Comparison of ENCODE assay signal across 12 cellular contexts in genomic region chr9:72441296-72442211, GRCh38.
DNase-seq lines count a peak whose midpoint lies in the region; ATAC-seq and TF ChIP-seq lines count a peak whose summit lies in the region.
"Had no signal": no experiment of that assay in that cellular context is flagged by ENCODE, and none has a peak within 500 bp of the region (broad histone marks: within the 10 kb centered on the region; RNA-seq: fewer than 3 reads in every experiment).

No MANE protein-coding gene starts in this region.

- H3F3A ChIP-seq in SK-N-SH (replicated peaks; ENCODE audit: insufficient read depth), result peaks cover 33% of the 10 kb centered on the region

- H3K4me1 Mint-ChIP-seq in stimulated activated effector memory CD8-positive, alpha-beta T cell treated with anti-CD3 and anti-CD28 coated beads, Interleukin-12 subunit alpha, Interleukin-12 subunit beta, amount 100 ng/mL, for 72 hours, result peaks cover 40% of the 10 kb centered on the region
- H3K4me1 Mint-ChIP-seq: brain had no signal

- H3K9me2 ChIP-seq in SK-N-SH, result no peaks in the 10 kb centered on the region

- no peak overlapping the region for H3K4me3 Mint-ChIP-seq in stimulated activated effector memory CD8-positive, alpha-beta T cell treated with anti-CD3 and anti-CD28 coated beads, Interleukin-12 subunit alpha, Interleukin-12 subunit beta, amount 100 ng/mL, for 72 hours
- H3K4me3 Mint-ChIP-seq: brain; stimulated activated naive CD8-positive, alpha-beta T cell treated with anti-CD3 and anti-CD28 coated beads, Interleukin-15, amount 100 ng/mL, for 72 hours had no signal

- H3K36me3 ChIP-seq in HAP-1 (replicated peaks) (no peaks in the 10 kb centered on the region), SK-N-SH (replicated peaks in 1 of 2; ENCODE audit: control insufficient read depth in 1 of 2, insufficient read depth in 2 of 2, low read length in 1 of 2) (no peaks in the 10 kb centered on the region)

- peak overlapping the region; percentile 51 for H3K4me2 ChIP-seq in SK-N-SH

- peaks cover 3% of the 10 kb centered on the region for H3K9me3 Mint-ChIP-seq in stimulated activated effector memory CD8-positive, alpha-beta T cell treated with anti-CD3 and anti-CD28 coated beads, Interleukin-12 subunit alpha, Interleukin-12 subunit beta, amount 100 ng/mL, for 72 hours
- H3K9me3 Mint-ChIP-seq: brain; stimulated activated naive CD8-positive, alpha-beta T cell treated with anti-CD3 and anti-CD28 coated beads, Interleukin-15, amount 100 ng/mL, for 72 hours had no signal

- no peak for ATAC-seq in stimulated activated effector memory CD8-positive, alpha-beta T cell treated with anti-CD3 and anti-CD28 coated beads, Interleukin-12 subunit alpha, Interleukin-12 subunit beta, amount 100 ng/mL, for 72 hours
- ATAC-seq: stimulated activated naive CD8-positive, alpha-beta T cell treated with anti-CD3 and anti-CD28 coated beads, Interleukin-15, amount 100 ng/mL, for 72 hours had no signal

- H3K9ac ChIP-seq in SK-N-SH, result peak overlapping the region; percentile 16; the same call in 1 of the 2 replicates

- no peak for TF ChIP-seq RAD21 in SK-N-SH (IDR thresholded peaks at IDR 0.05; ENCODE audit: low read length)

- TF ChIP-seq CTCF in SK-N-SH (IDR thresholded peaks at IDR 0.05) (no peak), fibroblast of the aortic adventitia (IDR thresholded peaks at IDR 0.05; ENCODE audit: insufficient read depth, low read length) (no peak)

- H3K79me2 ChIP-seq in SK-N-SH (ENCODE audit: insufficient read depth), result no peaks in the 10 kb centered on the region

- WGBS in SK-N-SH (ENCODE audit: low lambda C conversion rate), result 33% methylated on average over 4 of the region's 4 CpGs

- no peaks in the 10 kb centered on the region for H3K9me3 ChIP-seq in HAP-1
- no peaks in the 10 kb centered on the region for H3K9me3 ChIP-seq in SK-N-SH

- H3K4me3 ChIP-seq in HAP-1, result no peak overlapping the region
- H3K4me3 ChIP-seq in SK-N-SH (ENCODE audit: low read depth in 2 of 2, low read length in 1 of 2), result no peak overlapping the region
- no peak overlapping the region for H3K4me3 ChIP-seq in fibroblast of the aortic adventitia (ENCODE audit: low read depth, low read length)
- no peak overlapping the region for H3K4me3 ChIP-seq in skin epidermis

- DNase-seq in HAP-1 (ENCODE audit: low spot score in 2 of 2), result peak; percentile 82 to 87
- DNase-seq in SK-N-SH, result no peak
- peak; percentile 46 for DNase-seq in fibroblast of the aortic adventitia (ENCODE audit: low read depth)
- no peak for DNase-seq in SKM-1 treated with dmso at 0.1 percent for 144 hours (lab: John Stamatoyannopoulos, UW; ENCODE audit: unreplicated experiment)
- no peak for DNase-seq in stimulated activated effector memory CD8-positive, alpha-beta T cell treated with anti-CD3 and anti-CD28 coated beads, Interleukin-12 subunit alpha, Interleukin-12 subunit beta, amount 100 ng/mL, for 72 hours (ENCODE audit: low spot score in 2 of 2)
- no peak for DNase-seq in T1000 (lab: John Stamatoyannopoulos, UW)
- DNase-seq: activated CD4-positive, CD25-positive, alpha-beta regulatory T cell; SHP77 treated with DMSO at 0.1 percent for 48 hours; stimulated activated CD4-positive, alpha-beta T cell treated with anti-CD3 and anti-CD28 coated beads, Interleukin-4, amount 100 ng/mL, for 4 hours; stimulated activated naive CD8-positive, alpha-beta T cell treated with anti-CD3 and anti-CD28 coated beads, Interleukin-15, amount 100 ng/mL, for 72 hours had no signal

- no peak overlapping the region for H3K27ac Mint-ChIP-seq in stimulated activated effector memory CD8-positive, alpha-beta T cell treated with anti-CD3 and anti-CD28 coated beads, Interleukin-12 subunit alpha, Interleukin-12 subunit beta, amount 100 ng/mL, for 72 hours

- POLR2A ChIA-PET in SK-N-SH (lab: Yijun Ruan, JAX), result no interaction called here

- H3K27me3 ChIP-seq in HAP-1 (ENCODE audit: low read depth), result no peaks in the 10 kb centered on the region; the same call in 1 of the 2 replicates
- H3K27me3 ChIP-seq in SK-N-SH (ENCODE audit: insufficient read depth), result no peaks in the 10 kb centered on the region

- H3K36me3 Mint-ChIP-seq in stimulated activated effector memory CD8-positive, alpha-beta T cell treated with anti-CD3 and anti-CD28 coated beads, Interleukin-12 subunit alpha, Interleukin-12 subunit beta, amount 100 ng/mL, for 72 hours, result peaks cover 20% of the 10 kb centered on the region
- H3K36me3 Mint-ChIP-seq: brain had no signal

- H4K20me1 ChIP-seq in SK-N-SH (ENCODE audit: insufficient read depth), result no peaks in the 10 kb centered on the region

- H3K4me1 ChIP-seq in HAP-1 (peaks cover 18% of the 10 kb centered on the region), SK-N-SH (ENCODE audit: control insufficient read depth in 1 of 2, insufficient read depth in 2 of 2, low read depth in 1 of 2, low read length in 1 of 2) (peaks cover 0 to 8% of the 10 kb centered on the region in 2 experiments; a peak in 2 of 4 replicates)

- in situ Hi-C loops in HAP-1 (cut with MboI; ENCODE audit: low sequenced_read_pairs), result loop anchor here (5.0 kb wide), 1 partner anchor 79 kb away; no protein-coding TSS in a partner anchor

- CTCF ChIA-PET in SK-N-SH (lab: Yijun Ruan, JAX), result no interaction called here

- no peak for TF ChIP-seq EP300 in SK-N-SH (IDR thresholded peaks at IDR 0.05; ENCODE audit: borderline replicate concordance in 1 of 2, low read depth in 1 of 2, low read length in 1 of 2)

- peak overlapping the region; percentile 77 to 85; a peak in 3 of 4 replicates for H3K27ac ChIP-seq in SK-N-SH (ENCODE audit: low read depth in 2 of 2, low read length in 1 of 2)
- H3K27ac ChIP-seq in skin epidermis, result peak overlapping the region in 17 of 21 experiments; percentile 1 to 82 (median 62)

- H2AFZ ChIP-seq in SK-N-SH (ENCODE audit: low read depth), result peak overlapping the region; percentile 65

TF ChIP-seq in SK-N-SH, 30 proteins besides CTCF, POLR2A, EP300 and RAD21:
- no peak for TF ChIP-seq ZBTB33 (IDR thresholded peaks at IDR 0.05; ENCODE audit: borderline replicate concordance, low read depth)
- peak; percentile 25; the same call in 1 of the 2 replicates for TF ChIP-seq FOSL2 (IDR thresholded peaks at IDR 0.05; ENCODE audit: borderline replicate concordance, low read depth)
- TF ChIP-seq USF1 (IDR thresholded peaks at IDR 0.05; ENCODE audit: borderline replicate concordance, low read depth), result no peak

Comparison
In these comparisons a context has a peak if more than half of its experiments do, and no peak if none do; other contexts are left out.
1. DNase-seq: peak in HAP-1 (2 of 2) and fibroblast of the aortic adventitia (single experiment); none in SK-N-SH (single experiment), SKM-1 treated with dmso at 0.1 percent for 144 hours (single experiment), stimulated activated effector memory CD8-positive, alpha-beta T cell treated with anti-CD3 and anti-CD28 coated beads, Interleukin-12 subunit alpha, Interleukin-12 subunit beta, amount 100 ng/mL, for 72 hours (0 of 2) and T1000 (single experiment).